Comparison of ENCODE assay signal across 2 cellular contexts in the genomic region with DNA sequence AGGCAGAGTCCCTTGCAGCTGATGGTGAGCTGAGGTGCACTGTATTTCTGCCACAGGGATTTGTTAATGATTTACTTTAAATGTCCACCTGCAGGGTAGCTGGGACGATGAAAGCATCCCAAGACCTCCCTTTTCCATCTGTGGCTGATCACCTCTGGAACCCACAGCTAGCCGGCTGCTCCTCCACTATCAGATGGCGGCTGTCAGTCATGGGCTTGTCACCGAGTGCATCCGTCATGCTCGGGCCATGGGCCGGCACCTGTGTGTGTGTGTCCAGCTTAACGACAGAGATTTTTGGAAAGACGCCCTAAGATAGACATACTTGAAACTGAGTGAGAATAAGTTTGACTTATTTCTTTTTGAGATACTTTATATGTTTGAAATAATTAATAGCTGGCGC.
A peak's percentile ranks its signal among the peaks of the same experiment; 100 is the strongest.
TF ChIP-seq lines count a peak whose summit lies in the region.

No MANE protein-coding gene starts in this region.

TF ChIP-seq in K562, 482 proteins besides CTCF, POLR2A, EP300 and RAD21:
- TF ChIP-seq, protein P1, sequence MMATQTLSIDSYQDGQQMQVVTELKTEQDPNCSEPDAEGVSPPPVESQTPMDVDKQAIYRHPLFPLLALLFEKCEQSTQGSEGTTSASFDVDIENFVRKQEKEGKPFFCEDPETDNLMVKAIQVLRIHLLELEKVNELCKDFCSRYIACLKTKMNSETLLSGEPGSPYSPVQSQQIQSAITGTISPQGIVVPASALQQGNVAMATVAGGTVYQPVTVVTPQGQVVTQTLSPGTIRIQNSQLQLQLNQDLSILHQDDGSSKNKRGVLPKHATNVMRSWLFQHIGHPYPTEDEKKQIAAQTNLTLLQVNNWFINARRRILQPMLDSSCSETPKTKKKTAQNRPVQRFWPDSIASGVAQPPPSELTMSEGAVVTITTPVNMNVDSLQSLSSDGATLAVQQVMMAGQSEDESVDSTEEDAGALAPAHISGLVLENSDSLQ (IDR thresholded peaks at IDR 0.05) = peak; percentile 36; the same call in 1 of the 2 replicates
- TF ChIP-seq FOXJ3 (CRISPR knock-in tag; IDR thresholded peaks at IDR 0.05) (no peak), BRD9 (IDR thresholded peaks at IDR 0.05; ENCODE audit: low read depth, partially characterized antibody) (no peak)

TF ChIP-seq in HepG2, 621 proteins besides CTCF, POLR2A, EP300 and RAD21 (continued from another document):
- TF ChIP-seq HNF1B (CRISPR knock-in tag; IDR thresholded peaks at IDR 0.05) = no peak
- TF ChIP-seq ZSCAN22 (CRISPR knock-in tag; IDR thresholded peaks at IDR 0.05) = no peak
- TF ChIP-seq, protein P2, sequence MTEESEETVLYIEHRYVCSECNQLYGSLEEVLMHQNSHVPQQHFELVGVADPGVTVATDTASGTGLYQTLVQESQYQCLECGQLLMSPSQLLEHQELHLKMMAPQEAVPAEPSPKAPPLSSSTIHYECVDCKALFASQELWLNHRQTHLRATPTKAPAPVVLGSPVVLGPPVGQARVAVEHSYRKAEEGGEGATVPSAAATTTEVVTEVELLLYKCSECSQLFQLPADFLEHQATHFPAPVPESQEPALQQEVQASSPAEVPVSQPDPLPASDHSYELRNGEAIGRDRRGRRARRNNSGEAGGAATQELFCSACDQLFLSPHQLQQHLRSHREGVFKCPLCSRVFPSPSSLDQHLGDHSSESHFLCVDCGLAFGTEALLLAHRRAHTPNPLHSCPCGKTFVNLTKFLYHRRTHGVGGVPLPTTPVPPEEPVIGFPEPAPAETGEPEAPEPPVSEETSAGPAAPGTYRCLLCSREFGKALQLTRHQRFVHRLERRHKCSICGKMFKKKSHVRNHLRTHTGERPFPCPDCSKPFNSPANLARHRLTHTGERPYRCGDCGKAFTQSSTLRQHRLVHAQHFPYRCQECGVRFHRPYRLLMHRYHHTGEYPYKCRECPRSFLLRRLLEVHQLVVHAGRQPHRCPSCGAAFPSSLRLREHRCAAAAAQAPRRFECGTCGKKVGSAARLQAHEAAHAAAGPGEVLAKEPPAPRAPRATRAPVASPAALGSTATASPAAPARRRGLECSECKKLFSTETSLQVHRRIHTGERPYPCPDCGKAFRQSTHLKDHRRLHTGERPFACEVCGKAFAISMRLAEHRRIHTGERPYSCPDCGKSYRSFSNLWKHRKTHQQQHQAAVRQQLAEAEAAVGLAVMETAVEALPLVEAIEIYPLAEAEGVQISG (CRISPR knock-in tag; IDR thresholded peaks at IDR 0.05) = no peak
- TF ChIP-seq, protein P3, sequence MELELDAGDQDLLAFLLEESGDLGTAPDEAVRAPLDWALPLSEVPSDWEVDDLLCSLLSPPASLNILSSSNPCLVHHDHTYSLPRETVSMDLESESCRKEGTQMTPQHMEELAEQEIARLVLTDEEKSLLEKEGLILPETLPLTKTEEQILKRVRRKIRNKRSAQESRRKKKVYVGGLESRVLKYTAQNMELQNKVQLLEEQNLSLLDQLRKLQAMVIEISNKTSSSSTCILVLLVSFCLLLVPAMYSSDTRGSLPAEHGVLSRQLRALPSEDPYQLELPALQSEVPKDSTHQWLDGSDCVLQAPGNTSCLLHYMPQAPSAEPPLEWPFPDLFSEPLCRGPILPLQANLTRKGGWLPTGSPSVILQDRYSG (CRISPR knock-in tag; IDR thresholded peaks at IDR 0.05) = no peak
- TF ChIP-seq FOXA1 (IDR thresholded peaks at IDR 0.05) = no peak
- TF ChIP-seq FOXA1 (CRISPR knock-in tag; IDR thresholded peaks at IDR 0.05) = no peak
- TF ChIP-seq, protein P4, sequence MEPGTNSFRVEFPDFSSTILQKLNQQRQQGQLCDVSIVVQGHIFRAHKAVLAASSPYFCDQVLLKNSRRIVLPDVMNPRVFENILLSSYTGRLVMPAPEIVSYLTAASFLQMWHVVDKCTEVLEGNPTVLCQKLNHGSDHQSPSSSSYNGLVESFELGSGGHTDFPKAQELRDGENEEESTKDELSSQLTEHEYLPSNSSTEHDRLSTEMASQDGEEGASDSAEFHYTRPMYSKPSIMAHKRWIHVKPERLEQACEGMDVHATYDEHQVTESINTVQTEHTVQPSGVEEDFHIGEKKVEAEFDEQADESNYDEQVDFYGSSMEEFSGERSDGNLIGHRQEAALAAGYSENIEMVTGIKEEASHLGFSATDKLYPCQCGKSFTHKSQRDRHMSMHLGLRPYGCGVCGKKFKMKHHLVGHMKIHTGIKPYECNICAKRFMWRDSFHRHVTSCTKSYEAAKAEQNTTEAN (CRISPR knock-in tag; conservative IDR thresholded peaks at IDR 0.05) = no peak
- no peak for TF ChIP-seq PHF21A (CRISPR knock-in tag; IDR thresholded peaks at IDR 0.05)
- TF ChIP-seq SAP130 (CRISPR knock-in tag; IDR thresholded peaks at IDR 0.05; ENCODE audit: low read depth) = no peak
- no peak for TF ChIP-seq ZNF503 (CRISPR knock-in tag; IDR thresholded peaks at IDR 0.05)
- TF ChIP-seq THRA (CRISPR knock-in tag; IDR thresholded peaks at IDR 0.05; ENCODE audit: borderline replicate concordance) = no peak
- TF ChIP-seq NFIB (CRISPR knock-in tag; IDR thresholded peaks at IDR 0.05; ENCODE audit: borderline replicate concordance) = no peak
- TF ChIP-seq, protein P5, sequence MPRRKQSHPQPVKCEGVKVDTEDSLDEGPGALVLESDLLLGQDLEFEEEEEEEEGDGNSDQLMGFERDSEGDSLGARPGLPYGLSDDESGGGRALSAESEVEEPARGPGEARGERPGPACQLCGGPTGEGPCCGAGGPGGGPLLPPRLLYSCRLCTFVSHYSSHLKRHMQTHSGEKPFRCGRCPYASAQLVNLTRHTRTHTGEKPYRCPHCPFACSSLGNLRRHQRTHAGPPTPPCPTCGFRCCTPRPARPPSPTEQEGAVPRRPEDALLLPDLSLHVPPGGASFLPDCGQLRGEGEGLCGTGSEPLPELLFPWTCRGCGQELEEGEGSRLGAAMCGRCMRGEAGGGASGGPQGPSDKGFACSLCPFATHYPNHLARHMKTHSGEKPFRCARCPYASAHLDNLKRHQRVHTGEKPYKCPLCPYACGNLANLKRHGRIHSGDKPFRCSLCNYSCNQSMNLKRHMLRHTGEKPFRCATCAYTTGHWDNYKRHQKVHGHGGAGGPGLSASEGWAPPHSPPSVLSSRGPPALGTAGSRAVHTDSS (CRISPR knock-in tag; conservative IDR thresholded peaks at IDR 0.05) = no peak
TF ChIP-seq in HepG2: peak in this region for 0.
